ENCODE assay signal across 2 cellular contexts in genomic region chr20:406200-407096, GRCh38.
TF ChIP-seq lines count a peak whose summit lies in the region.

No MANE protein-coding gene starts in this region.

TF ChIP-seq in A549, 52 proteins besides CTCF, POLR2A, EP300 and RAD21:
- TF ChIP-seq, protein P1, sequence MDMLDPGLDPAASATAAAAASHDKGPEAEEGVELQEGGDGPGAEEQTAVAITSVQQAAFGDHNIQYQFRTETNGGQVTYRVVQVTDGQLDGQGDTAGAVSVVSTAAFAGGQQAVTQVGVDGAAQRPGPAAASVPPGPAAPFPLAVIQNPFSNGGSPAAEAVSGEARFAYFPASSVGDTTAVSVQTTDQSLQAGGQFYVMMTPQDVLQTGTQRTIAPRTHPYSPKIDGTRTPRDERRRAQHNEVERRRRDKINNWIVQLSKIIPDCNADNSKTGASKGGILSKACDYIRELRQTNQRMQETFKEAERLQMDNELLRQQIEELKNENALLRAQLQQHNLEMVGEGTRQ (IDR thresholded peaks at IDR 0.05): no peak
- TF ChIP-seq JUN (IDR thresholded peaks at IDR 0.05) (no peak), BHLHE40 (IDR thresholded peaks at IDR 0.05; ENCODE audit: low read depth, low read length) (no peak), EHMT2 (IDR thresholded peaks at IDR 0.05; ENCODE audit: low read depth) (no peak), ZSCAN20 (CRISPR knock-in tag; IDR thresholded peaks at IDR 0.05) (no peak)

TF ChIP-seq in HCT116, 20 proteins besides CTCF, POLR2A, EP300 and RAD21 (continued from another document):
- no peak for TF ChIP-seq REST (IDR thresholded peaks at IDR 0.05; ENCODE audit: low read depth)
- no peak for TF ChIP-seq EGR1 (IDR thresholded peaks at IDR 0.05; ENCODE audit: low read depth)
- no peak for TF ChIP-seq YY1 (IDR thresholded peaks at IDR 0.05; ENCODE audit: extremely low read depth, insufficient replicate concordance, low read depth, low read length)
- TF ChIP-seq ZFX (IDR thresholded peaks at IDR 0.05): no peak
- no peak for TF ChIP-seq CEBPB (IDR thresholded peaks at IDR 0.05; ENCODE audit: low read depth)
- no peak for TF ChIP-seq FOSL1 (IDR thresholded peaks at IDR 0.05; ENCODE audit: low read depth)
- TF ChIP-seq ZNF274 (IDR thresholded peaks at IDR 0.05; ENCODE audit: low read depth, low read length): no peak
- TF ChIP-seq SRF (IDR thresholded peaks at IDR 0.05; ENCODE audit: low read depth): no peak
- TF ChIP-seq ATF3 (IDR thresholded peaks at IDR 0.05): no peak
- no peak for TF ChIP-seq ZBTB33 (IDR thresholded peaks at IDR 0.05; ENCODE audit: extremely low read depth, insufficient replicate concordance, low read length)
